ENCODE assay signal across 20 cellular contexts in genomic region chr10:132626019-132626760, GRCh38.
DNase-seq lines count a peak whose midpoint lies in the region; ATAC-seq and TF ChIP-seq lines count a peak whose summit lies in the region.
"Had no signal": no experiment of that assay in that cellular context is flagged by ENCODE, and none has a peak within 500 bp of the region (broad histone marks: within the 10 kb centered on the region; RNA-seq: fewer than 3 reads in every experiment).

No MANE protein-coding gene starts in this region.

- H3K27ac Mint-ChIP-seq in activated naive CD8-positive, alpha-beta T cell treated with anti-CD3 and anti-CD28 coated beads, Interleukin-2, amount 10 ng/mL, durations not matched to agents 7 days and 5 days, result no peak overlapping the region
- no peak overlapping the region for H3K27ac Mint-ChIP-seq in activated naive CD8-positive, alpha-beta T cell treated with anti-CD3 and anti-CD28 coated beads for 36 hours
- no peak overlapping the region for H3K27ac Mint-ChIP-seq in endodermal cell
- H3K27ac Mint-ChIP-seq: CD4-positive, alpha-beta T cell had no signal

- H3K9ac ChIP-seq in endodermal cell (ENCODE audit: extremely low read depth, low read length, poor library complexity, severe bottlenecking) (no peak overlapping the region), neuronal stem cell (ENCODE audit: low read depth, low read length, poor library complexity) (no peak overlapping the region)

- peaks cover 1% of the 10 kb centered on the region for H3K27me3 Mint-ChIP-seq in activated naive CD8-positive, alpha-beta T cell treated with anti-CD3 and anti-CD28 coated beads, Interleukin-2, amount 10 ng/mL, durations not matched to agents 7 days and 5 days
- H3K27me3 Mint-ChIP-seq in activated naive CD8-positive, alpha-beta T cell treated with anti-CD3 and anti-CD28 coated beads for 36 hours, result no peaks in the 10 kb centered on the region
- peaks cover 4% of the 10 kb centered on the region for H3K27me3 Mint-ChIP-seq in endodermal cell (ENCODE audit: insufficient read depth)
- H3K27me3 Mint-ChIP-seq: CD4-positive, alpha-beta T cell had no signal

- H3K79me1 ChIP-seq in neuronal stem cell (ENCODE audit: low read depth, low read length), result peaks cover 2% of the 10 kb centered on the region

- WGBS in endodermal cell (ENCODE audit: insufficient coverage in 1 of 2, insufficient read length in 1 of 2), 2 experiments, result 90 to 91% methylated on average over 20 to 24 of the region's 24 CpGs
- no CpG with 5 or more reads among the region's 24 CpGs for WGBS in neuronal stem cell (ENCODE audit: extremely low coverage in 2 of 2, insufficient read length in 2 of 2, insufficient replicate concordance in 1 of 2), 2 donors
- 85% methylated on average over 17 of the region's 24 CpGs for WGBS in suprapubic skin

- H3K4me3 Mint-ChIP-seq in activated naive CD8-positive, alpha-beta T cell treated with anti-CD3 and anti-CD28 coated beads, Interleukin-2, amount 10 ng/mL, durations not matched to agents 7 days and 5 days, result no peak overlapping the region
- H3K4me3 Mint-ChIP-seq in activated naive CD8-positive, alpha-beta T cell treated with anti-CD3 and anti-CD28 coated beads for 36 hours, result no peak overlapping the region
- no peak overlapping the region for H3K4me3 Mint-ChIP-seq in endodermal cell
- H3K4me3 Mint-ChIP-seq: CD4-positive, alpha-beta T cell had no signal

- no peak overlapping the region for H2AK5ac ChIP-seq in neuronal stem cell (ENCODE audit: low read depth, low read length)

- H2BK5ac ChIP-seq in neuronal stem cell (ENCODE audit: low read length), result no peak overlapping the region

- no peak overlapping the region for H2BK120ac ChIP-seq in neuronal stem cell (ENCODE audit: low read depth, low read length)

- TF ChIP-seq POLR2A in suprapubic skin (IDR thresholded peaks at IDR 0.05), result no peak

- peak; percentile 16 for DNase-seq in activated naive CD8-positive, alpha-beta T cell treated with anti-CD3 and anti-CD28 coated beads, Interleukin-2, amount 10 ng/mL, durations not matched to agents 7 days and 5 days
- DNase-seq in activated naive CD8-positive, alpha-beta T cell treated with anti-CD3 and anti-CD28 coated beads for 36 hours, result no peak
- DNase-seq in endodermal cell (peak; percentile 38), neuronal stem cell (ENCODE audit: low spot score) (no peak), suprapubic skin (ENCODE audit: low spot score in 2 of 2) (peak; percentile 48 to 64), NCI-H748 (lab: John Stamatoyannopoulos, UW; ENCODE audit: unreplicated experiment) (no peak), T-helper 1 cell (no peak)
- DNase-seq: activated CD4-positive, alpha-beta T cell treated with anti-CD3 and anti-CD28 coated beads for 4 hours; activated gamma-delta T cell; DMS53; foreskin keratinocyte; NCI-H1436; NCI-H774; PC-9; T1000 had no signal

- no peak overlapping the region for H3K14ac ChIP-seq in neuronal stem cell (ENCODE audit: low read length)

- H3K36me3 Mint-ChIP-seq in activated naive CD8-positive, alpha-beta T cell treated with anti-CD3 and anti-CD28 coated beads, Interleukin-2, amount 10 ng/mL, durations not matched to agents 7 days and 5 days, result peaks cover 1% of the 10 kb centered on the region
- peaks cover 4% of the 10 kb centered on the region for H3K36me3 Mint-ChIP-seq in activated naive CD8-positive, alpha-beta T cell treated with anti-CD3 and anti-CD28 coated beads for 36 hours
- no peaks in the 10 kb centered on the region for H3K36me3 Mint-ChIP-seq in endodermal cell (ENCODE audit: low read depth)

- ATAC-seq in activated naive CD8-positive, alpha-beta T cell treated with anti-CD3 and anti-CD28 coated beads, Interleukin-2, amount 10 ng/mL, durations not matched to agents 7 days and 5 days (ENCODE audit: low read depth), result no peak
- no peak for ATAC-seq in HG03280 (IDR thresholded peaks at IDR 0.05; ENCODE audit: unreplicated experiment)
- ATAC-seq: foreskin keratinocyte, pancreas had no signal

- H3K4ac ChIP-seq in neuronal stem cell (ENCODE audit: low read length), result no peak overlapping the region

- H2AFZ ChIP-seq in neuronal stem cell (ENCODE audit: low read length), result no peak overlapping the region
- H2AFZ ChIP-seq: PC-9 had no signal

- H2BK12ac ChIP-seq in neuronal stem cell (ENCODE audit: low read length), result no peak overlapping the region

- H3K18ac ChIP-seq in neuronal stem cell (ENCODE audit: low read length), result peak overlapping the region; percentile 36

- no peaks in the 10 kb centered on the region for H3K36me3 ChIP-seq in endodermal cell (ENCODE audit: control insufficient read depth, insufficient read depth, low read length)
- H3K36me3 ChIP-seq in neuronal stem cell (replicated peaks in 1 of 2; ENCODE audit: control insufficient read depth in 2 of 2, insufficient read depth in 2 of 2, low read length in 2 of 2), result no peaks in the 10 kb centered on the region
- H3K36me3 ChIP-seq in suprapubic skin, result no peaks in the 10 kb centered on the region
- H3K36me3 ChIP-seq: pancreas, upper lobe of left lung had no signal

- no peak overlapping the region for H4K8ac ChIP-seq in neuronal stem cell (ENCODE audit: low read depth, low read length)

- peak overlapping the region; percentile 44 for H3K23ac ChIP-seq in neuronal stem cell (ENCODE audit: low read depth, low read length, poor library complexity)

- H3K27ac ChIP-seq in endodermal cell (ENCODE audit: low read depth, low read length), result no peak overlapping the region
- no peak overlapping the region for H3K27ac ChIP-seq in neuronal stem cell (replicated peaks; ENCODE audit: low read length)
- H3K27ac ChIP-seq in suprapubic skin, result peak overlapping the region; percentile 34
- H3K27ac ChIP-seq: foreskin keratinocyte, pancreas, PC-9, SK-N-MC had no signal

- POLR2A ChIA-PET in activated naive CD8-positive, alpha-beta T cell treated with anti-CD3 and anti-CD28 coated beads, Interleukin-2, amount 10 ng/mL, durations not matched to agents 7 days and 5 days (lab: Charles Lee), result no interaction called here

- H3K4me1 Mint-ChIP-seq in activated naive CD8-positive, alpha-beta T cell treated with anti-CD3 and anti-CD28 coated beads, Interleukin-2, amount 10 ng/mL, durations not matched to agents 7 days and 5 days, result peaks cover 4% of the 10 kb centered on the region
- H3K4me1 Mint-ChIP-seq in activated naive CD8-positive, alpha-beta T cell treated with anti-CD3 and anti-CD28 coated beads for 36 hours, result peaks cover 20% of the 10 kb centered on the region
- peaks cover 8% of the 10 kb centered on the region for H3K4me1 Mint-ChIP-seq in endodermal cell

- H3K4me3 ChIP-seq in endodermal cell (ENCODE audit: low read length), result no peak overlapping the region
- H3K4me3 ChIP-seq in neuronal stem cell (ENCODE audit: low read length in 2 of 2), result no peak overlapping the region
- H3K4me3 ChIP-seq in suprapubic skin, result no peak overlapping the region
- H3K4me3 ChIP-seq: pancreas, PC-9, SK-N-MC, upper lobe of left lung had no signal

- H3K4me2 ChIP-seq in neuronal stem cell (ENCODE audit: insufficient read depth, low read length, poor library complexity, severe bottlenecking), result no peak overlapping the region
- H3K4me2 ChIP-seq: PC-9 had no signal

- H3K4me1 ChIP-seq in endodermal cell (ENCODE audit: control insufficient read depth, insufficient read depth, low read length) (no peaks in the 10 kb centered on the region), neuronal stem cell (ENCODE audit: control insufficient read depth in 2 of 2, insufficient read depth in 1 of 2, low read depth in 1 of 2, low read length in 2 of 2) (peaks cover 1 to 27% of the 10 kb centered on the region in 2 donors), suprapubic skin (peaks cover 50% of the 10 kb centered on the region)
- H3K4me1 ChIP-seq: foreskin keratinocyte had no signal

- TF ChIP-seq EP300 in suprapubic skin (IDR thresholded peaks at IDR 0.05), result no peak

- H3K9me3 Mint-ChIP-seq in activated naive CD8-positive, alpha-beta T cell treated with anti-CD3 and anti-CD28 coated beads, Interleukin-2, amount 10 ng/mL, durations not matched to agents 7 days and 5 days, result peaks cover 8% of the 10 kb centered on the region
- H3K9me3 Mint-ChIP-seq in activated naive CD8-positive, alpha-beta T cell treated with anti-CD3 and anti-CD28 coated beads for 36 hours, result peaks cover 4% of the 10 kb centered on the region
- peaks cover 9% of the 10 kb centered on the region for H3K9me3 Mint-ChIP-seq in endodermal cell

- H3K27me3 ChIP-seq in endodermal cell (ENCODE audit: control insufficient read depth, insufficient read depth, low read length, poor library complexity, severe bottlenecking), result no peaks in the 10 kb centered on the region
- H3K27me3 ChIP-seq in neuronal stem cell (ENCODE audit: control insufficient read depth in 3 of 3, insufficient read depth in 3 of 3, low read depth in 1 of 3, low read length in 3 of 3), result peaks cover 0 to 2% (median 0%) of the 10 kb centered on the region in 3 experiments
- no peaks in the 10 kb centered on the region for H3K27me3 ChIP-seq in suprapubic skin
- H3K27me3 ChIP-seq: foreskin keratinocyte, pancreas, upper lobe of left lung had no signal

- no peak for TF ChIP-seq CTCF in endodermal cell (conservative IDR thresholded peaks at IDR 0.05)
- no peak for TF ChIP-seq CTCF in suprapubic skin (IDR thresholded peaks at IDR 0.05)

- H4K91ac ChIP-seq in neuronal stem cell (ENCODE audit: low read depth, low read length, poor library complexity), result no peak overlapping the region

- H2BK15ac ChIP-seq in neuronal stem cell (ENCODE audit: low read length), result no peak overlapping the region

- peaks cover 11% of the 10 kb centered on the region for H3K9me3 ChIP-seq in endodermal cell (ENCODE audit: control insufficient read depth, low read length)
- H3K9me3 ChIP-seq in neuronal stem cell (replicated peaks in 1 of 2; ENCODE audit: control insufficient read depth in 2 of 2, insufficient read depth in 1 of 2, low read depth in 1 of 2, low read length in 2 of 2), result no peaks in the 10 kb centered on the region
- H3K9me3 ChIP-seq in suprapubic skin, result no peaks in the 10 kb centered on the region
- H3K9me3 ChIP-seq: pancreas, upper lobe of left lung had no signal

Comparison
In these comparisons a context has a peak if more than half of its experiments do, and no peak if none do; other contexts are left out.
1. DNase-seq: peak in activated naive CD8-positive, alpha-beta T cell treated with anti-CD3 and anti-CD28 coated beads, Interleukin-2, amount 10 ng/mL, durations not matched to agents 7 days and 5 days (single experiment), endodermal cell (single experiment) and suprapubic skin (2 of 2); none in activated naive CD8-positive, alpha-beta T cell treated with anti-CD3 and anti-CD28 coated beads for 36 hours (single experiment), neuronal stem cell (single experiment), NCI-H748 (single experiment) and T-helper 1 cell (0 of 5).